Comparison of ENCODE assay signal across 2 cellular contexts in the genomic region with DNA sequence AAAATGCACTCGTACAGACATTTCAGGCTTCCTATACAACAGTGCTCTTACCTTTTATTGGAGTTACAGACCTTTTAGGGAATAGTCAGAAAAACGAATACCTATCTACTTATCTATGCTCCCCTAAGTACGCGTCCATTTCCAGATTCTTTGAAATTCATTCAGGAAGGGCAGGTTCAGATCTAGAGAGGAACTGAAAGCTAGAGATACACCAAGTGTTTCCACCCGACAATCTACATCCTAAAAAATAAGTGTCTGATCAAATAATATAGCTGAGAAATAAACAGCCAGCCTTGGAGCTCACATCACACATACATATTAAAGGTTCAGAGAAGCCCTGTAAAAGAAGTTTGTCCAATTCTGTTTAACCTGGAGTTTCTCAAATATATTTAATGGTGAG.
TF ChIP-seq lines count a peak whose summit lies in the region.

No MANE protein-coding gene starts in this region.

TF ChIP-seq in GM12891, 5 proteins besides CTCF, POLR2A, EP300 and RAD21:
- peak; percentile 66 for TF ChIP-seq SPI1 (IDR thresholded peaks at IDR 0.05; ENCODE audit: low read depth, low read length)

TF ChIP-seq in GM12878, 131 proteins besides CTCF, POLR2A, EP300 and RAD21:
- TF ChIP-seq SPI1 (IDR thresholded peaks at IDR 0.05; ENCODE audit: borderline replicate concordance, insufficient read depth, low read depth, low read length) = peak; percentile 14; the same call in 1 of the 2 replicates
